In the genomic region with DNA sequence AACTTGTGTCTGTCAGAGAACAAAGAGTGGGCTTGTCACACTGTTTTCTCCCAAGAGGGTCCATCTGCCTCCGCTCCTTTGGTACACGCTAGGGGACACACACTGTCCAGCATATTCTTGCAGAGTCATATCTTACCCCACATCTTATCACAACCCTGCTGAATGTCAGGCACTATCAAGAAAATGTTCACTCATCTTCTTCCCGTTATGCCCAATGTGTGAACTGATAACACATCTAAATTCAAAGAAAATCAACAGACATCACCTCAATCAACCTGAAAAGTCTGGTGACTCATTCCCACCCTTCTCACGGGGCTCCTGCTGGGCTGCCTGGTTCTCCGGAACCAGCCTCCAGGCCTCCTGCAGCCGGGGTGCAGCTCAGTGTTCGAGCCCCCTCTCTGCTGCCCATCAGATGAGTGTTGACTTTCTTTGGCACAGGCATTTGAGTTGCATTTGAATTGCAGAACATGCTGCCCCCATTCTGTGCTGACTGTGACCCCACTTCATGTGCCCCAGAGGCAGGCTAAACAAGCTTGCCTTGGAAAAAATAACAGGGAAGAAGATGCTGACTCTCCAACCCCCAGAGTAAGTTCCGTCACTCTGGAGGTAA, we compare ENCODE assay signal across 15 cellular contexts. TPM values are rescaled to one million over a fixed set of nuclear protein-coding genes. Genes with fewer than 3 reads are reported as not detected.
A peak's percentile ranks its signal among the peaks of the same experiment; 100 is the strongest.
DNase-seq lines count a peak whose midpoint lies in the region; FAIRE-seq and TF ChIP-seq lines count a peak whose summit lies in the region.
"Had no signal": no experiment of that assay in that cellular context is flagged by ENCODE, and none has a peak within 500 bp of the region (broad histone marks: within the 10 kb centered on the region; RNA-seq: fewer than 3 reads in every experiment).

No MANE protein-coding gene starts in this region.

- peaks cover 93% of the 10 kb centered on the region for H3K4me1 Mint-ChIP-seq in activated CD4-positive, alpha-beta memory T cell treated with anti-CD3 and anti-CD28 coated beads, Interleukin-2, amount 10 ng/mL, durations not matched to agents 7 days and 5 days
- peaks cover 94% of the 10 kb centered on the region for H3K4me1 Mint-ChIP-seq in activated naive CD8-positive, alpha-beta T cell (ENCODE audit: low read depth)

- no peaks in the 10 kb centered on the region for H3K27me3 Mint-ChIP-seq in activated CD4-positive, alpha-beta memory T cell treated with anti-CD3 and anti-CD28 coated beads, Interleukin-2, amount 10 ng/mL, durations not matched to agents 7 days and 5 days
- no peaks in the 10 kb centered on the region for H3K27me3 Mint-ChIP-seq in activated naive CD8-positive, alpha-beta T cell
- H3K27me3 Mint-ChIP-seq: activated B cell treated with CpG ODN at 0.5 μM for 24 hours had no signal

- H3K9me3 Mint-ChIP-seq in activated CD4-positive, alpha-beta memory T cell treated with anti-CD3 and anti-CD28 coated beads, Interleukin-2, amount 10 ng/mL, durations not matched to agents 7 days and 5 days = no peaks in the 10 kb centered on the region
- no peaks in the 10 kb centered on the region for H3K9me3 Mint-ChIP-seq in activated naive CD8-positive, alpha-beta T cell (ENCODE audit: low read depth)
- H3K9me3 Mint-ChIP-seq: activated B cell treated with CpG ODN at 0.5 μM for 24 hours had no signal

- peak overlapping the region; percentile 96 for H3K27ac Mint-ChIP-seq in activated CD4-positive, alpha-beta memory T cell treated with anti-CD3 and anti-CD28 coated beads, Interleukin-2, amount 10 ng/mL, durations not matched to agents 7 days and 5 days
- H3K27ac Mint-ChIP-seq in activated naive CD8-positive, alpha-beta T cell = no peak overlapping the region
- H3K27ac Mint-ChIP-seq: activated B cell treated with CpG ODN at 0.5 μM for 24 hours had no signal

- POLR2A ChIA-PET in activated CD4-positive, alpha-beta memory T cell treated with anti-CD3 and anti-CD28 coated beads, Interleukin-2, amount 10 ng/mL, durations not matched to agents 7 days and 5 days (lab: Charles Lee) = interaction anchor here (0.9 to 11.4 kb wide), 12 partner anchors 9 to 170 kb away, joined by 3 to 447 read pairs (median 8); partner anchors contain the start of gene GRAP2

- H3K27ac ChIP-seq in KOPT-K1 (ENCODE audit: low read depth, low read length, poor library complexity, severe bottlenecking) = peak overlapping the region; percentile 99
- H3K27ac ChIP-seq: prostate gland, vagina had no signal

- FAIRE-seq in GM19239 (lab: Jason Lieb, UNC) = no peak
- no peak for FAIRE-seq in H54 (lab: Jason Lieb, UNC)
- FAIRE-seq: bronchial epithelial cell had no signal

- peak; percentile 73 for DNase-seq in activated CD4-positive, alpha-beta memory T cell treated with anti-CD3 and anti-CD28 coated beads, Interleukin-2, amount 10 ng/mL, durations not matched to agents 7 days and 5 days
- peak; percentile 71 for DNase-seq in stimulated activated CD4-positive, alpha-beta T cell treated with anti-CD3 and anti-CD28 coated beads, Interleukin-2, amount 100 ng/mL, for 24 hours
- DNase-seq in GM19239 (ENCODE audit: insufficient read length, low spot score) = no peak
- DNase-seq in cortex of kidney (lab: John Stamatoyannopoulos, UW) = no peak
- DNase-seq in germinal center (ENCODE audit: low spot score) = no peak
- no peak for DNase-seq in H54 (ENCODE audit: insufficient read length, low spot score)
- DNase-seq: activated B cell treated with CpG ODN at 0.5 μM for 24 hours, EL, NCI-H2171 treated with DMSO at 0.1 percent for 48 hours had no signal

- no peaks in the 10 kb centered on the region for H3K36me3 ChIP-seq in KOPT-K1 (ENCODE audit: insufficient read depth, low read length)
- H3K36me3 ChIP-seq: prostate gland, vagina had no signal

- peaks cover 62% of the 10 kb centered on the region for H3K36me3 Mint-ChIP-seq in activated CD4-positive, alpha-beta memory T cell treated with anti-CD3 and anti-CD28 coated beads, Interleukin-2, amount 10 ng/mL, durations not matched to agents 7 days and 5 days (ENCODE audit: low read depth)
- H3K36me3 Mint-ChIP-seq in activated naive CD8-positive, alpha-beta T cell = peaks cover 10% of the 10 kb centered on the region

- CTCF ChIA-PET in activated CD4-positive, alpha-beta memory T cell treated with anti-CD3 and anti-CD28 coated beads, Interleukin-2, amount 10 ng/mL, durations not matched to agents 7 days and 5 days (lab: Charles Lee) = interaction anchor here (0.7 to 6.9 kb wide), 7 partner anchors 9 to 111 kb away, joined by 3 to 62 read pairs (median 6); no protein-coding TSS in a partner anchor

- H3K9me3 ChIP-seq in KOPT-K1 (ENCODE audit: insufficient read depth, low read length, poor library complexity, severe bottlenecking) = no peaks in the 10 kb centered on the region
- H3K9me3 ChIP-seq: prostate gland, vagina had no signal

- no peak for TF ChIP-seq POLR2A in H54 (IDR thresholded peaks at IDR 0.05; ENCODE audit: low read depth, low read length)

- H3K4me3 Mint-ChIP-seq in activated CD4-positive, alpha-beta memory T cell treated with anti-CD3 and anti-CD28 coated beads, Interleukin-2, amount 10 ng/mL, durations not matched to agents 7 days and 5 days = peak overlapping the region; percentile 72
- peak overlapping the region; percentile 62 for H3K4me3 Mint-ChIP-seq in activated naive CD8-positive, alpha-beta T cell
- H3K4me3 Mint-ChIP-seq: activated B cell treated with CpG ODN at 0.5 μM for 24 hours had no signal

RNA-seq across cellular contexts. Expression of gene GRAP2, which starts 19.4 kb away (rescaled TPM):
- total RNA-seq in activated CD4-positive, alpha-beta memory T cell treated with anti-CD3 and anti-CD28 coated beads, Interleukin-2, amount 10 ng/mL, durations not matched to agents 7 days and 5 days = 100 to 1,000 TPM; 108 to 111 TPM
- total RNA-seq: bronchial epithelial cell had no signal

RNA-seq across cellular contexts. Expression of gene ENTHD1, which starts 26.7 kb away (rescaled TPM):
- under 1 TPM in 1 of 2 experiments, not detected in 1; 0.13 TPM for total RNA-seq in activated CD4-positive, alpha-beta memory T cell treated with anti-CD3 and anti-CD28 coated beads, Interleukin-2, amount 10 ng/mL, durations not matched to agents 7 days and 5 days
- total RNA-seq: activated B cell treated with CpG ODN at 0.5 μM for 24 hours, bronchial epithelial cell, RPMI7951, vagina had no signal

RNA-seq across cellular contexts. Expression of gene TMA7B, which starts 40.0 kb away (rescaled TPM):
- total RNA-seq in activated CD4-positive, alpha-beta memory T cell treated with anti-CD3 and anti-CD28 coated beads, Interleukin-2, amount 10 ng/mL, durations not matched to agents 7 days and 5 days = 1 to 10 TPM; 3.7 to 4.3 TPM
- total RNA-seq: bronchial epithelial cell, prostate gland had no signal

Comparison
In these comparisons a context has a peak if more than half of its experiments do, and no peak if none do; other contexts are left out.
1. DNase-seq: peak in activated CD4-positive, alpha-beta memory T cell treated with anti-CD3 and anti-CD28 coated beads, Interleukin-2, amount 10 ng/mL, durations not matched to agents 7 days and 5 days (single experiment) and stimulated activated CD4-positive, alpha-beta T cell treated with anti-CD3 and anti-CD28 coated beads, Interleukin-2, amount 100 ng/mL, for 24 hours (2 of 2); none in GM19239 (single experiment), cortex of kidney (single experiment), germinal center (single experiment) and H54 (single experiment).